ENCODE assay signal across 31 cellular contexts in the genomic region with DNA sequence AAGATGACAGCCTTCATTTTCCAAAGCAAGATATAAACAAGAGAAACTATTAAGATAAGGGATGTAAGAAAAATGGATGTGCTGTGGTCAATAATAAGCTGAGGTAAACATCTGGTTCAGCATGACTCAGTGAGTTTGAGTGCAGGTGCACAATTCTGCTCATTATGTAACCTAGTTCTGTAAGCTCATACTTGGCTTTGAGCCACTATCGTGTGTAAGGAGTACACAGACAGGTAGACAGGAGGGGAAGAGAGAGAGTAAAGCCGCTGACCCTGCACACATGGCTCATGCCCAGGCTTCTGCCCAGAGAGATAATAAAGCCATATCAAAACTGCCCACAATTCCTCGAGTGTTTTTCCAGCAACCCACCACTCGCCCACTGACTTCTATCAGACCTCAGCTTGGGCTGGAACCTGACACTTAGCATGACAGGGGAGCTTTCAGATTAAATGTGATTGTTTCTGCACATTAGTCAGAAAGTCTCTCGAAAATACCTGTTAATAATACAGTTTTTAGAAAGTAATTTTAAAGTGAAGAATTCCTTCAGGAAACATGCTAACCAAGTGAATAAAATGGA. TPM values are rescaled to one million over a fixed set of nuclear protein-coding genes. Genes with fewer than 3 reads are reported as not detected.
A peak's percentile ranks its signal among the peaks of the same experiment; 100 is the strongest.
DNase-seq lines count a peak whose midpoint lies in the region; ATAC-seq, FAIRE-seq and TF ChIP-seq lines count a peak whose summit lies in the region.
"Had no signal": no experiment of that assay in that cellular context is flagged by ENCODE, and none has a peak within 500 bp of the region (broad histone marks: within the 10 kb centered on the region; RNA-seq: fewer than 3 reads in every experiment).

No MANE protein-coding gene starts in this region.

- H3K9ac ChIP-seq in endodermal cell (ENCODE audit: extremely low read depth, low read length, poor library complexity, severe bottlenecking) = no peak overlapping the region

- peak; percentile 19 for DNase-seq in NCI-H146 (lab: John Stamatoyannopoulos, UW)
- DNase-seq in NCI-H146 treated with DMSO at 0.1 percent for 48 hours (lab: John Stamatoyannopoulos, UW; ENCODE audit: unreplicated experiment) = no peak
- no peak for DNase-seq in D721Med (ENCODE audit: insufficient read length, low spot score)
- DNase-seq in NCI-H69 (lab: John Stamatoyannopoulos, UW) = peak; percentile 6
- DNase-seq in endodermal cell = no peak
- DNase-seq in AML-193 (lab: John Stamatoyannopoulos, UW) = no peak
- DNase-seq: activated CD8-positive, alpha-beta T cell treated with anti-CD3 and anti-CD28 coated beads for 36 hours; aorta; CD8-positive, alpha-beta T cell; central memory CD4-positive, alpha-beta T cell; dermis blood vessel endothelial cell; GDM1; hypothalamus; immature natural killer cell; left lung; naive thymus-derived CD8-positive, alpha-beta T cell; NCI-H1694; NCI-H524 treated with DMSO at 0.1 percent for 48 hours; occipital lobe; stimulated activated naive CD8-positive, alpha-beta T cell treated with anti-CD3 and anti-CD28 coated beads, Interleukin-15, Interleukin-2, amounts not matched to agents 100 U/mL and 50 U/mL, for 24 hours had no signal

- H3K4me1 Mint-ChIP-seq in endodermal cell = no peaks in the 10 kb centered on the region

- TF ChIP-seq CTCF in D721Med (IDR thresholded peaks at IDR 0.05; ENCODE audit: insufficient read depth, missing control alignments) (no peak), endodermal cell (conservative IDR thresholded peaks at IDR 0.05) (no peak)

- peaks cover 94% of the 10 kb centered on the region for H3K9me3 ChIP-seq in endodermal cell (ENCODE audit: control insufficient read depth, low read length)

- peaks cover 93% of the 10 kb centered on the region for H3K36me3 ChIP-seq in endodermal cell (ENCODE audit: control insufficient read depth, insufficient read depth, low read length)

- ATAC-seq in GM21367 (IDR thresholded peaks at IDR 0.05; ENCODE audit: unreplicated experiment) = no peak
- no peak for ATAC-seq in activated CD4-positive, CD25-positive, alpha-beta regulatory T cell treated with anti-CD3 and anti-CD28 coated beads, Interleukin-2, amount 50 U/mL, for 24 hours
- ATAC-seq: activated CD8-positive, alpha-beta T cell treated with anti-CD3 and anti-CD28 coated beads for 36 hours; CD8-positive, alpha-beta T cell; HCT116; K562; left lung; naive thymus-derived CD8-positive, alpha-beta T cell; stimulated activated naive CD8-positive, alpha-beta T cell treated with anti-CD3 and anti-CD28 coated beads, Interleukin-15, Interleukin-2, amounts not matched to agents 100 U/mL and 50 U/mL, for 24 hours had no signal

- H3K27ac ChIP-seq in endodermal cell (ENCODE audit: low read depth, low read length) = no peak overlapping the region
- H3K27ac ChIP-seq: left lung, SK-N-MC, skin epidermis, vagina had no signal

- H3K4me1 ChIP-seq in endodermal cell (ENCODE audit: control insufficient read depth, insufficient read depth, low read length) = no peaks in the 10 kb centered on the region
- H3K4me1 ChIP-seq: left lung, vagina had no signal

- H3K4me3 ChIP-seq in endodermal cell (ENCODE audit: low read length) = peak overlapping the region; percentile 64
- H3K4me3 ChIP-seq: K562, left lung, SK-N-MC, skin epidermis, vagina had no signal

- peak; percentile 11 for FAIRE-seq in D721Med (lab: Jason Lieb, UNC)
- FAIRE-seq: HTR-8/SVneo, K562 had no signal

- no peak overlapping the region for H3K4me3 Mint-ChIP-seq in endodermal cell
- H3K4me3 Mint-ChIP-seq: activated CD8-positive, alpha-beta T cell treated with anti-CD3 and anti-CD28 coated beads for 36 hours; activated naive CD4-positive, alpha-beta T cell treated with anti-CD3 and anti-CD28 coated beads, Interleukin-2, amount 50 U/mL, for 24 hours; CD8-positive, alpha-beta T cell; T-helper 1 cell treated with Interleukin-12 subunit alpha and Interleukin-12 subunit beta and Interleukin-4 antibody, amounts not matched to agents 30 μg/mL and 1 μg/mL, for 36 hours had no signal

- H3K36me3 Mint-ChIP-seq in endodermal cell (ENCODE audit: low read depth) = peaks cover 81% of the 10 kb centered on the region

- H3K27me3 Mint-ChIP-seq in endodermal cell (ENCODE audit: insufficient read depth) = no peaks in the 10 kb centered on the region
- H3K27me3 Mint-ChIP-seq: activated CD8-positive, alpha-beta T cell treated with anti-CD3 and anti-CD28 coated beads for 36 hours; activated naive CD4-positive, alpha-beta T cell treated with anti-CD3 and anti-CD28 coated beads, Interleukin-2, amount 50 U/mL, for 24 hours; naive thymus-derived CD8-positive, alpha-beta T cell had no signal

- WGBS in endodermal cell (ENCODE audit: insufficient coverage in 1 of 2, insufficient read length in 1 of 2), 2 experiments = 94 to 100% methylated on average over 4 to 5 of the region's 5 CpGs

- H3K27ac Mint-ChIP-seq in endodermal cell = no peak overlapping the region
- H3K27ac Mint-ChIP-seq: activated CD8-positive, alpha-beta T cell treated with anti-CD3 and anti-CD28 coated beads for 36 hours; activated naive CD4-positive, alpha-beta T cell treated with anti-CD3 and anti-CD28 coated beads, Interleukin-2, amount 50 U/mL, for 24 hours; activated T-helper 2 cell treated with anti-CD3 and anti-CD28 coated beads, Interferon-gamma antibody, Interleukin-2, Interleukin-4, amounts not matched to agents 10 μg/mL and 5 μg/mL and 100 μg/mL, durations not matched to agents 14 hours and 24 hours and 36 hours; CD8-positive, alpha-beta T cell; immature natural killer cell; T-helper 1 cell treated with Interleukin-12 subunit alpha and Interleukin-12 subunit beta and Interleukin-4 antibody, amounts not matched to agents 30 μg/mL and 1 μg/mL, for 36 hours had no signal

- peaks cover 73% of the 10 kb centered on the region for H3K9me3 Mint-ChIP-seq in endodermal cell

- H3K27me3 ChIP-seq in endodermal cell (ENCODE audit: control insufficient read depth, insufficient read depth, low read length, poor library complexity, severe bottlenecking) = no peaks in the 10 kb centered on the region
- H3K27me3 ChIP-seq: left lung, vagina had no signal

RNA-seq across cellular contexts. Expression of a gene that starts 51.7 kb away (rescaled TPM):
- 10 to 100 TPM; 66.9 to 75.4 TPM for total RNA-seq in endodermal cell
- 43.3 TPM for polyA plus RNA-seq in endodermal cell (2013, experiment 1 of 2)
- 44.6 TPM for polyA plus RNA-seq in endodermal cell (2013, experiment 2 of 2)

Comparison
In these comparisons a context has a peak if more than half of its experiments do, and no peak if none do; other contexts are left out.
1. DNase-seq: peak in NCI-H146 (single experiment) and NCI-H69 (single experiment); none in NCI-H146 treated with DMSO at 0.1 percent for 48 hours (single experiment), D721Med (single experiment), endodermal cell (single experiment) and AML-193 (0 of 2).